Comparison of ENCODE assay signal across 14 cellular contexts in genomic region chr10:633279-634245, GRCh38. TPM values are rescaled to one million over a fixed set of nuclear protein-coding genes. Genes with fewer than 3 reads are reported as not detected.
A peak's percentile ranks its signal among the peaks of the same experiment; 100 is the strongest.
DNase-seq lines count a peak whose midpoint lies in the region; ATAC-seq and TF ChIP-seq lines count a peak whose summit lies in the region.
"Had no signal": no experiment of that assay in that cellular context is flagged by ENCODE, and none has a peak within 500 bp of the region (broad histone marks: within the 10 kb centered on the region; RNA-seq: fewer than 3 reads in every experiment).

No MANE protein-coding gene starts in this region.

- H3K23ac ChIP-seq in IMR-90 (ENCODE audit: low read depth, low read length), result no peak overlapping the region

- CTCF ChIA-PET in IMR-90 (lab: Yijun Ruan, JAX), result no interaction called here

- H3K27ac ChIP-seq in IMR-90 (ENCODE audit: insufficient read depth, low read length) (no peak overlapping the region), cingulate gyrus (ENCODE audit: low read depth, low read length) (peak overlapping the region; percentile 30)

- H2AK5ac ChIP-seq in IMR-90 (ENCODE audit: low read depth, low read length), result no peak overlapping the region

- H3K9me1 ChIP-seq in IMR-90 (ENCODE audit: insufficient read depth, low read length), result peaks cover 28% of the 10 kb centered on the region

- no peak overlapping the region for H2AK9ac ChIP-seq in IMR-90 (replicated peaks; ENCODE audit: low read depth, low read length, poor library complexity)

- ATAC-seq in IMR-90 (ENCODE audit: low read depth) (peak; percentile 35; the same call in 1 of the 2 replicates), natural killer cell (no peak)
- ATAC-seq: activated CD8-positive, alpha-beta memory T cell treated with anti-CD3 and anti-CD28 coated beads, Interleukin-2, amount 10 ng/mL, durations not matched to agents 7 days and 5 days had no signal

- no peak overlapping the region for H2BK15ac ChIP-seq in IMR-90 (ENCODE audit: low read depth, low read length)

- peaks cover 0 to 8% of the 10 kb centered on the region in 2 donors for H3K4me1 Mint-ChIP-seq in natural killer cell
- H3K4me1 Mint-ChIP-seq: activated CD8-positive, alpha-beta memory T cell treated with anti-CD3 and anti-CD28 coated beads, Interleukin-2, amount 10 ng/mL, durations not matched to agents 7 days and 5 days had no signal

- DNase-seq in IMR-90 (no peak), mesenteric fat pad (ENCODE audit: low spot score) (peak; percentile 68), superior temporal gyrus (ENCODE audit: extremely low spot score) (peak; percentile 59), natural killer cell (no peak), SW480 (ENCODE audit: low spot score) (no peak), NK-92 (lab: John Stamatoyannopoulos, UW; ENCODE audit: unreplicated experiment) (no peak), KG1 (lab: John Stamatoyannopoulos, UW) (no peak)
- DNase-seq: activated CD8-positive, alpha-beta memory T cell treated with anti-CD3 and anti-CD28 coated beads, Interleukin-2, amount 10 ng/mL, durations not matched to agents 7 days and 5 days; AML-193; NCI-H446 had no signal

- H3K4me1 ChIP-seq in IMR-90 (ENCODE audit: control insufficient read depth, insufficient read depth, low read length), result peaks cover 14% of the 10 kb centered on the region

- no peak overlapping the region for H2BK120ac ChIP-seq in IMR-90 (ENCODE audit: low read depth, low read length)

- TF ChIP-seq CTCF in IMR-90 (conservative IDR thresholded peaks at IDR 0.05; ENCODE audit: low read depth, low read length), result no peak
- TF ChIP-seq CTCF in natural killer cell (IDR thresholded peaks at IDR 0.05), result no peak

- no peaks in the 10 kb centered on the region for H3K9me3 Mint-ChIP-seq in natural killer cell
- H3K9me3 Mint-ChIP-seq: dendritic cell treated with granulocyte-macrophage colony-stimulating factor and Interleukin-4, amounts not matched to agents 40 ng/mL and 50 ng/mL, for 4 days; natural killer cell treated with Interleukin-12 subunit alpha and Interleukin-12 subunit beta and Interleukin-15 and Interleukin-18, amount 100 ng/mL, for 72 hours had no signal

- no peaks in the 10 kb centered on the region for H3K36me3 ChIP-seq in IMR-90 (ENCODE audit: control insufficient read depth, insufficient read depth, low read length)

- H4K5ac ChIP-seq in IMR-90 (ENCODE audit: low read depth, low read length), result no peak overlapping the region

- no peaks in the 10 kb centered on the region; the same call in 1 of the 2 replicates for H3K9me3 ChIP-seq in IMR-90 (ENCODE audit: control insufficient read depth, insufficient read depth, low read length)

- no peak overlapping the region for H2BK20ac ChIP-seq in IMR-90 (ENCODE audit: low read depth, low read length)

- no TSS peak for BruUV-seq in IMR-90 (replicated peaks; lab: Mats Ljungman, UMichigan)

- no peak overlapping the region for H4K91ac ChIP-seq in IMR-90 (ENCODE audit: insufficient read depth, low read depth, low read length)

- POLR2A ChIA-PET in IMR-90 (lab: Charles Lee; ENCODE audit: unreplicated experiment), result no interaction called here

- 88% methylated on average over 18 of the region's 39 CpGs; no CpG with 5 or more reads in 1 of the 2 experiments for WGBS in IMR-90 (ENCODE audit: extremely low coverage in 2 of 2, insufficient read length in 1 of 2), 2 experiments

- H3K27ac Mint-ChIP-seq in natural killer cell, result no peak overlapping the region
- H3K27ac Mint-ChIP-seq: activated CD8-positive, alpha-beta memory T cell treated with anti-CD3 and anti-CD28 coated beads, Interleukin-2, amount 10 ng/mL, durations not matched to agents 7 days and 5 days; activated naive CD8-positive, alpha-beta T cell; dendritic cell treated with granulocyte-macrophage colony-stimulating factor and Interleukin-4, amounts not matched to agents 40 ng/mL and 50 ng/mL, for 4 days; natural killer cell treated with Interleukin-12 subunit alpha and Interleukin-12 subunit beta and Interleukin-15 and Interleukin-18, amount 100 ng/mL, for 72 hours had no signal

- H3K9ac ChIP-seq in IMR-90 (ENCODE audit: low read depth, low read length), result no peak overlapping the region; the same call in 1 of the 2 replicates

- dilution Hi-C loops in IMR-90 (cut with HindIII; ENCODE audit: low sequenced_read_pairs, unreplicated experiment), result no loop called here

- no peak overlapping the region for H2AFZ ChIP-seq in IMR-90 (replicated peaks; ENCODE audit: low read length, poor library complexity)

- peaks cover 82% of the 10 kb centered on the region for H4K20me1 ChIP-seq in IMR-90 (ENCODE audit: insufficient read depth, low read length)

- no peak overlapping the region for H3K4me3 Mint-ChIP-seq in natural killer cell
- H3K4me3 Mint-ChIP-seq: activated CD8-positive, alpha-beta memory T cell treated with anti-CD3 and anti-CD28 coated beads, Interleukin-2, amount 10 ng/mL, durations not matched to agents 7 days and 5 days; activated naive CD8-positive, alpha-beta T cell; dendritic cell treated with granulocyte-macrophage colony-stimulating factor and Interleukin-4, amounts not matched to agents 40 ng/mL and 50 ng/mL, for 4 days; natural killer cell treated with Interleukin-12 subunit alpha and Interleukin-12 subunit beta and Interleukin-15 and Interleukin-18, amount 100 ng/mL, for 72 hours had no signal

- no peak overlapping the region for H3K4me2 ChIP-seq in IMR-90 (ENCODE audit: low read depth, low read length)

- H3K36me3 Mint-ChIP-seq in natural killer cell, result no peaks in the 10 kb centered on the region
- H3K36me3 Mint-ChIP-seq: activated CD8-positive, alpha-beta memory T cell treated with anti-CD3 and anti-CD28 coated beads, Interleukin-2, amount 10 ng/mL, durations not matched to agents 7 days and 5 days; activated naive CD8-positive, alpha-beta T cell; natural killer cell treated with Interleukin-12 subunit alpha and Interleukin-12 subunit beta and Interleukin-15 and Interleukin-18, amount 100 ng/mL, for 72 hours had no signal

- intact Hi-C loops in IMR-90 (cut with micrococcal nuclease) (no loop called here), natural killer cell (cut with micrococcal nuclease) (no loop called here)

- H3K27me3 Mint-ChIP-seq in natural killer cell (ENCODE audit: low read depth in 2 of 2), result peaks cover 17 to 32% of the 10 kb centered on the region in 2 donors

- in situ Hi-C loops in IMR-90 (cut with MboI; ENCODE audit: low sequenced_read_pairs), result no loop called here

- no peak for TF ChIP-seq POLR2A in IMR-90 (IDR thresholded peaks at IDR 0.05; ENCODE audit: low read depth, low read length)

- no peaks in the 10 kb centered on the region for H3K27me3 ChIP-seq in IMR-90 (ENCODE audit: control insufficient read depth, insufficient read depth, low read length)

- H3K56ac ChIP-seq in IMR-90 (ENCODE audit: extremely low read depth, insufficient read depth, low read length), result no peak overlapping the region

- H2BK5ac ChIP-seq in IMR-90 (ENCODE audit: low read depth, low read length, poor library complexity, severe bottlenecking), result no peak overlapping the region

- H4K8ac ChIP-seq in IMR-90 (ENCODE audit: low read depth in 2 of 2, low read length in 2 of 2), result no peak overlapping the region

- H3K14ac ChIP-seq in IMR-90 (replicated peaks; ENCODE audit: low read depth, low read length), result no peak overlapping the region

- no peak overlapping the region for H3K4me3 ChIP-seq in IMR-90 (ENCODE audit: insufficient read depth, low read depth, low read length)

- no peak overlapping the region for H3K4ac ChIP-seq in IMR-90 (ENCODE audit: low read depth, low read length)

- TF ChIP-seq RAD21 in IMR-90 (IDR thresholded peaks at IDR 0.05; ENCODE audit: low read length), result no peak

- H3K79me1 ChIP-seq in IMR-90 (ENCODE audit: low read depth in 1 of 2, low read length in 2 of 2), result peaks cover 45 to 87% of the 10 kb centered on the region in 2 experiments

- H3K18ac ChIP-seq in IMR-90 (ENCODE audit: low read depth, low read length), result no peak overlapping the region

TF ChIP-seq in IMR-90, 13 proteins besides CTCF, POLR2A, EP300 and RAD21:
- TF ChIP-seq CEBPB (IDR thresholded peaks at IDR 0.05; ENCODE audit: low read depth, low read length), result no peak

RNA-seq across cellular contexts. Expression of gene DIP2C, which starts 55.9 kb away (rescaled TPM):
- 8.6 and 9.2 TPM in 2 replicates for total RNA-seq in IMR-90 (2012; rRNA removed)
- polyA plus RNA-seq in IMR-90 (2012; rRNA removed), result 16.1 and 17.3 TPM in 2 replicates
- polyA plus RNA-seq in IMR-90 (2012; cell fraction: cytosol; rRNA removed), result 13.9 and 16.8 TPM in 2 replicates
- 21.1 and 22.2 TPM in 2 replicates for polyA plus RNA-seq in IMR-90 (2012; cell fraction: nucleus; rRNA removed; ENCODE audit: low replicate concordance)
- total RNA-seq in mesenteric fat pad, result 38.5 TPM
- total RNA-seq in natural killer cell, result 1 to 10 TPM; 1.5 to 5.8 (median 3.8) TPM

Comparison
In these comparisons a context has a peak if more than half of its experiments do, and no peak if none do; other contexts are left out.
1. DNase-seq: peak in mesenteric fat pad (single experiment) and superior temporal gyrus (single experiment); none in IMR-90 (single experiment), natural killer cell (single experiment), SW480 (single experiment), NK-92 (single experiment) and KG1 (single experiment).